11 cellular contexts compared by ENCODE assay signal in genomic region chr9:81492710-81493447, GRCh38.
DNase-seq lines count a peak whose midpoint lies in the region; ATAC-seq and TF ChIP-seq lines count a peak whose summit lies in the region.
"Had no signal": no experiment of that assay in that cellular context is flagged by ENCODE, and none has a peak within 500 bp of the region (broad histone marks: within the 10 kb centered on the region; RNA-seq: fewer than 3 reads in every experiment).

No MANE protein-coding gene starts in this region.

- H4K91ac ChIP-seq in neuronal stem cell (ENCODE audit: low read depth, low read length, poor library complexity) = no peak overlapping the region

- H3K79me1 ChIP-seq in neuronal stem cell (ENCODE audit: low read depth, low read length) = no peaks in the 10 kb centered on the region

- H2BK120ac ChIP-seq in neuronal stem cell (ENCODE audit: low read depth, low read length) = no peak overlapping the region

- no peak overlapping the region for H2BK15ac ChIP-seq in neuronal stem cell (ENCODE audit: low read length)

- H2AK5ac ChIP-seq in neuronal stem cell (ENCODE audit: low read depth, low read length) = no peak overlapping the region

- H3K23ac ChIP-seq in neuronal stem cell (ENCODE audit: low read depth, low read length, poor library complexity) = no peak overlapping the region

- no peaks in the 10 kb centered on the region for H3K36me3 Mint-ChIP-seq in activated naive CD4-positive, alpha-beta T cell treated with anti-CD3 and anti-CD28 coated beads, Interleukin-2, amount 50 U/mL, for 72 hours

- TF ChIP-seq POLR2A in Peyer's patch (IDR thresholded peaks at IDR 0.05) = no peak

- DNase-seq in Daoy (ENCODE audit: low read depth) (peak; percentile 92), NCI-H2196 (lab: John Stamatoyannopoulos, UW; ENCODE audit: unreplicated experiment) (peak; percentile 42), brain pericyte (ENCODE audit: low read depth, low spot score) (peak; percentile 86), myocyte (ENCODE audit: low read depth) (peak; percentile 77), Peyer's patch (no peak), neuronal stem cell (ENCODE audit: low spot score) (no peak)
- DNase-seq in activated CD4-positive, alpha-beta T cell treated with anti-CD3 and anti-CD28 coated beads, Interleukin-2, amount 50 U/mL, for 48 hours = no peak
- no peak for DNase-seq in activated naive CD4-positive, alpha-beta T cell treated with anti-CD3 and anti-CD28 coated beads, Interleukin-2, amount 50 U/mL, for 72 hours (ENCODE audit: low spot score in 2 of 2)
- DNase-seq: activated CD4-positive, alpha-beta memory T cell treated with anti-CD3 and anti-CD28 coated beads, Interleukin-2, amount 10 ng/mL, durations not matched to agents 7 days and 5 days; Karpas-422; stimulated activated CD4-positive, alpha-beta T cell treated with anti-CD3 and anti-CD28 coated beads, Interleukin-15, amount 100 ng/mL, for 24 hours had no signal

- H3K27ac ChIP-seq in Peyer's patch (no peak overlapping the region), neuronal stem cell (replicated peaks; ENCODE audit: low read length) (no peak overlapping the region)

- no peaks in the 10 kb centered on the region for H3K27me3 ChIP-seq in Peyer's patch
- H3K27me3 ChIP-seq in neuronal stem cell (ENCODE audit: control insufficient read depth in 3 of 3, insufficient read depth in 3 of 3, low read depth in 1 of 3, low read length in 3 of 3) = no peaks in the 10 kb centered on the region

- no peak overlapping the region for H2BK12ac ChIP-seq in neuronal stem cell (ENCODE audit: low read length)

- WGBS in neuronal stem cell (ENCODE audit: extremely low coverage in 2 of 2, insufficient read length in 2 of 2, insufficient replicate concordance in 1 of 2), 2 donors = no CpG with 5 or more reads among the region's 1 CpG

- H3K9me3 Mint-ChIP-seq in activated naive CD4-positive, alpha-beta T cell treated with anti-CD3 and anti-CD28 coated beads, Interleukin-2, amount 50 U/mL, for 72 hours = peaks cover 4 to 5% of the 10 kb centered on the region in 2 donors

- no peak overlapping the region for H3K9ac ChIP-seq in neuronal stem cell (ENCODE audit: low read depth, low read length, poor library complexity)

- H3K18ac ChIP-seq in neuronal stem cell (ENCODE audit: low read length) = no peak overlapping the region

- no peaks in the 10 kb centered on the region for H3K36me3 ChIP-seq in Peyer's patch
- no peaks in the 10 kb centered on the region for H3K36me3 ChIP-seq in neuronal stem cell (replicated peaks in 1 of 2; ENCODE audit: control insufficient read depth in 2 of 2, insufficient read depth in 2 of 2, low read length in 2 of 2)

- H2AFZ ChIP-seq in neuronal stem cell (ENCODE audit: low read length) = no peak overlapping the region

- no peak overlapping the region for H4K8ac ChIP-seq in neuronal stem cell (ENCODE audit: low read depth, low read length)

- no peak overlapping the region for H3K4ac ChIP-seq in neuronal stem cell (ENCODE audit: low read length)

- H3K4me1 ChIP-seq in Peyer's patch = no peaks in the 10 kb centered on the region
- H3K4me1 ChIP-seq in neuronal stem cell (ENCODE audit: control insufficient read depth in 2 of 2, insufficient read depth in 1 of 2, low read depth in 1 of 2, low read length in 2 of 2) = no peaks in the 10 kb centered on the region

- H3K14ac ChIP-seq in neuronal stem cell (ENCODE audit: low read length) = no peak overlapping the region

- no peak overlapping the region for H2BK5ac ChIP-seq in neuronal stem cell (ENCODE audit: low read length)

- no peak overlapping the region for H3K4me3 ChIP-seq in Peyer's patch
- no peak overlapping the region for H3K4me3 ChIP-seq in neuronal stem cell (ENCODE audit: low read length in 2 of 2)

- H3K9me3 ChIP-seq in Peyer's patch (no peaks in the 10 kb centered on the region), neuronal stem cell (replicated peaks in 1 of 2; ENCODE audit: control insufficient read depth in 2 of 2, insufficient read depth in 1 of 2, low read depth in 1 of 2, low read length in 2 of 2) (no peaks in the 10 kb centered on the region)

- ATAC-seq in activated naive CD4-positive, alpha-beta T cell treated with anti-CD3 and anti-CD28 coated beads, Interleukin-2, amount 50 U/mL, for 72 hours = no peak

- no peak overlapping the region for H3K27ac Mint-ChIP-seq in activated naive CD4-positive, alpha-beta T cell treated with anti-CD3 and anti-CD28 coated beads, Interleukin-2, amount 50 U/mL, for 72 hours
- H3K27ac Mint-ChIP-seq: activated CD4-positive, alpha-beta memory T cell treated with anti-CD3 and anti-CD28 coated beads, Interleukin-2, amount 10 ng/mL, durations not matched to agents 7 days and 5 days had no signal

- H3K4me2 ChIP-seq in neuronal stem cell (ENCODE audit: insufficient read depth, low read length, poor library complexity, severe bottlenecking) = no peak overlapping the region

- TF ChIP-seq CTCF in Peyer's patch (IDR thresholded peaks at IDR 0.05) = no peak

Comparison
In these comparisons a context has a peak if more than half of its experiments do, and no peak if none do; other contexts are left out.
1. DNase-seq: peak in Daoy (single experiment), NCI-H2196 (single experiment), brain pericyte (single experiment) and myocyte (single experiment); none in activated CD4-positive, alpha-beta T cell treated with anti-CD3 and anti-CD28 coated beads, Interleukin-2, amount 50 U/mL, for 48 hours (0 of 2), Peyer's patch (0 of 3), activated naive CD4-positive, alpha-beta T cell treated with anti-CD3 and anti-CD28 coated beads, Interleukin-2, amount 50 U/mL, for 72 hours (0 of 2) and neuronal stem cell (single experiment).